In the genomic region with DNA sequence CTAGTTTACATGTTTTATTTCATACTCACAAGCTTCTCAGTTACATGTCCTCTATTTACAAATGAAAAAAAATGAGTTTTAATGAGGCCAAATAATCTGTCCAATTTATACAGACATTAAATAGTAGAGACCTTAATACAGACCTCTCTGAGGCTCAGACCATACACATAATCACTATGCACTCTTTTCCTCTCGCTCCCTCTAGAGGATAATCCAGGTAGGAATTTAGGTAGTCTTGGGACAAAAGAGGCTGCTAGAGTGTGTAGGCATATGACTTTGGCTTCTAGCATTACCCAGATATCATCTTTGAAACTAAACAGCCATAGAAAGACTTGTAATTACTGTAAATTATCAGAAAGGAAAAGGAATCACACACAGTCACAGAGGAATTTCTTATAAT, we compare ENCODE assay signal across 9 cellular contexts.
DNase-seq lines count a peak whose midpoint lies in the region; ATAC-seq and TF ChIP-seq lines count a peak whose summit lies in the region.
"Had no signal": no experiment of that assay in that cellular context is flagged by ENCODE, and none has a peak within 500 bp of the region (broad histone marks: within the 10 kb centered on the region; RNA-seq: fewer than 3 reads in every experiment).

No MANE protein-coding gene starts in this region.

- POLR2A ChIA-PET in naive thymus-derived CD8-positive, alpha-beta T cell (lab: Charles Lee) = no interaction called here

- H3K4me1 ChIP-seq in osteoblast (ENCODE audit: insufficient read depth, low read length) = no peaks in the 10 kb centered on the region

- TF ChIP-seq CTCF in coronary artery (IDR thresholded peaks at IDR 0.05) (peak; percentile 22), osteoblast (IDR thresholded peaks at IDR 0.05; ENCODE audit: extremely low read depth, low read depth, low read length) (peak; percentile 58)

- no peaks in the 10 kb centered on the region for H3K36me3 Mint-ChIP-seq in naive thymus-derived CD8-positive, alpha-beta T cell

- no peak overlapping the region for H3K27ac ChIP-seq in coronary artery
- H3K27ac ChIP-seq in osteoblast (ENCODE audit: low read depth, low read length) = no peak overlapping the region

- H3K27me3 ChIP-seq in osteoblast (ENCODE audit: insufficient read depth, low read length) = no peaks in the 10 kb centered on the region

- peak; percentile 0 to 69 (median 38) for DNase-seq in NCI-H1417 (lab: John Stamatoyannopoulos, UW)
- no peak for DNase-seq in NCI-H1417 treated with DMSO at 0.1 percent for 48 hours (lab: John Stamatoyannopoulos, UW)
- DNase-seq in NAMALWA (ENCODE audit: low spot score) = peak; percentile 39
- DNase-seq in coronary artery (ENCODE audit: low spot score) = no peak
- DNase-seq in osteoblast (ENCODE audit: insufficient read length, low spot score, missing footprints) = peak; percentile 60
- DNase-seq in NCI-H2227 (lab: John Stamatoyannopoulos, UW; ENCODE audit: unreplicated experiment) = no peak
- DNase-seq in naive thymus-derived CD8-positive, alpha-beta T cell = no peak
- no peak for DNase-seq in islet precursor cell

- H3K4me3 ChIP-seq in coronary artery (no peak overlapping the region), osteoblast (ENCODE audit: insufficient read depth, low read length) (no peak overlapping the region)

- H3K4me1 Mint-ChIP-seq in naive thymus-derived CD8-positive, alpha-beta T cell = peaks cover 0 to 1% (median 0%) of the 10 kb centered on the region in 4 donors
- H3K4me1 Mint-ChIP-seq: B cell had no signal

- peaks cover 0 to 2% (median 0%) of the 10 kb centered on the region in 9 donors for H3K9me3 Mint-ChIP-seq in naive thymus-derived CD8-positive, alpha-beta T cell

- no peaks in the 10 kb centered on the region for H3K36me3 ChIP-seq in osteoblast (ENCODE audit: insufficient read depth, low read length)

- peaks cover 14 to 38% (median 19%) of the 10 kb centered on the region in 5 donors for H3K27me3 Mint-ChIP-seq in naive thymus-derived CD8-positive, alpha-beta T cell

- no peak overlapping the region for H3K4me3 Mint-ChIP-seq in naive thymus-derived CD8-positive, alpha-beta T cell
- H3K4me3 Mint-ChIP-seq: B cell had no signal

- H3K79me2 ChIP-seq in osteoblast (ENCODE audit: insufficient read depth, low read length) = no peaks in the 10 kb centered on the region

- no peak overlapping the region for H3K4me2 ChIP-seq in osteoblast (ENCODE audit: insufficient read depth, low read length)

- H3K9me3 ChIP-seq in osteoblast (ENCODE audit: low read depth, low read length) = no peaks in the 10 kb centered on the region

- no peak overlapping the region for H3K27ac Mint-ChIP-seq in naive thymus-derived CD8-positive, alpha-beta T cell
- H3K27ac Mint-ChIP-seq: B cell had no signal

- no peaks in the 10 kb centered on the region for H4K20me1 ChIP-seq in osteoblast (ENCODE audit: insufficient read depth, low read length)

- ATAC-seq in naive thymus-derived CD8-positive, alpha-beta T cell = no peak

- H2AFZ ChIP-seq in osteoblast (ENCODE audit: low read length) = no peak overlapping the region

Comparison
In these comparisons a context has a peak if more than half of its experiments do, and no peak if none do; other contexts are left out.
1. DNase-seq: peak in NCI-H1417 (3 of 3), NAMALWA (single experiment) and osteoblast (single experiment); none in NCI-H1417 treated with DMSO at 0.1 percent for 48 hours (single experiment), coronary artery (single experiment), NCI-H2227 (single experiment), naive thymus-derived CD8-positive, alpha-beta T cell (0 of 10) and islet precursor cell (single experiment).